ENCODE assay signal across 22 cellular contexts in the genomic region with DNA sequence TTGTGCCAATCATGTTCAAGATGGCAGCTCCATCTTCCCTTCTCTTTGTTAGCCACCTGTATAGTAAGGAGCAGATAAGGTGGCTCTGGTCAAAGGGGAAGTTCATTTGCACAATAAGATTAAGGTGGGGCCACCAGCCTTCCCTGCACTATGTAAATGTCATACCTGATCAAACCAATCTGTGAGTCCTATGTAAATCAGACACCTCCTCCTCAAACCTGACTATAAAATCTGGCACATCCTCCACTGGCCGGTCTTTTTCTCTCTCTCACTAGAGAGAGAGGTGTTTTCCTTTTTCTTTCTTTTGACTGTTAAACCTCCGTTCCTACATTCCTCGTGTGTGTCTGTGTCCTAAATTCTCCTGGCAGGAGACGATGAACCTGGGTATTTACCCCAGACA.
"Had no signal": no experiment of that assay in that cellular context is flagged by ENCODE, and none has a peak within 500 bp of the region (broad histone marks: within the 10 kb centered on the region; RNA-seq: fewer than 3 reads in every experiment).

No MANE protein-coding gene starts in this region.

- H3K36me3 ChIP-seq: esophagus squamous epithelium, gastroesophageal sphincter, neutrophil, right atrium auricular region, sigmoid colon, tibial nerve had no signal

- H3K4me3 Mint-ChIP-seq: immature natural killer cell; naive thymus-derived CD8-positive, alpha-beta T cell; stimulated activated effector memory CD8-positive, alpha-beta T cell treated with anti-CD3 and anti-CD28 coated beads, Interleukin-12 subunit alpha, Interleukin-12 subunit beta, amount 100 ng/mL, for 72 hours; stimulated activated naive CD8-positive, alpha-beta T cell treated with anti-CD3 and anti-CD28 coated beads, Interleukin-15, Interleukin-2, amounts not matched to agents 100 ng/mL and 50 ng/mL, for 24 hours had no signal

- H3K27me3 ChIP-seq: esophagus squamous epithelium, gastroesophageal sphincter, neutrophil, right atrium auricular region, sigmoid colon, testis, tibial nerve had no signal

- ATAC-seq: gastroesophageal sphincter; left cardiac atrium; left ventricle myocardium superior; mucosa of descending colon; naive thymus-derived CD8-positive, alpha-beta T cell; stimulated activated effector memory CD8-positive, alpha-beta T cell treated with anti-CD3 and anti-CD28 coated beads, Interleukin-12 subunit alpha, Interleukin-12 subunit beta, amount 100 ng/mL, for 72 hours had no signal

- H3K27ac Mint-ChIP-seq: immature natural killer cell; naive thymus-derived CD8-positive, alpha-beta T cell; stimulated activated effector memory CD8-positive, alpha-beta T cell treated with anti-CD3 and anti-CD28 coated beads, Interleukin-12 subunit alpha, Interleukin-12 subunit beta, amount 100 ng/mL, for 72 hours; stimulated activated naive CD8-positive, alpha-beta T cell treated with anti-CD3 and anti-CD28 coated beads, Interleukin-15, Interleukin-2, amounts not matched to agents 100 ng/mL and 50 ng/mL, for 24 hours had no signal

- H3K4me1 Mint-ChIP-seq: naive thymus-derived CD8-positive, alpha-beta T cell; stimulated activated effector memory CD8-positive, alpha-beta T cell treated with anti-CD3 and anti-CD28 coated beads, Interleukin-12 subunit alpha, Interleukin-12 subunit beta, amount 100 ng/mL, for 72 hours had no signal

- H3K9me3 ChIP-seq: esophagus squamous epithelium, gastroesophageal sphincter, mucosa of descending colon, neutrophil, right atrium auricular region, sigmoid colon, testis, tibial nerve had no signal

- H3K36me3 Mint-ChIP-seq: immature natural killer cell; naive thymus-derived CD8-positive, alpha-beta T cell; stimulated activated effector memory CD8-positive, alpha-beta T cell treated with anti-CD3 and anti-CD28 coated beads, Interleukin-12 subunit alpha, Interleukin-12 subunit beta, amount 100 ng/mL, for 72 hours had no signal

- DNase-seq: effector memory CD4-positive, alpha-beta T cell; esophagus squamous epithelium; foreskin fibroblast; glutamatergic neuron; immature natural killer cell; kidney; left cardiac atrium; left ventricle myocardium superior; mucosa of descending colon; naive thymus-derived CD8-positive, alpha-beta T cell; sigmoid colon; stimulated activated CD4-positive, alpha-beta T cell treated with anti-CD3 and anti-CD28 coated beads, Interleukin-4, amount 100 ng/mL, for 1 hour; stimulated activated CD8-positive, alpha-beta memory T cell treated with anti-CD3 and anti-CD28 coated beads, Interleukin-4, amount 100 ng/mL, for 48 hours; testis had no signal

- H3K27ac ChIP-seq: esophagus squamous epithelium, gastroesophageal sphincter, neutrophil, right atrium auricular region, sigmoid colon, skin epidermis, testis, tibial nerve had no signal

- H3K4me3 ChIP-seq: esophagus squamous epithelium, gastroesophageal sphincter, lung, mucosa of descending colon, right atrium auricular region, sigmoid colon, skin epidermis, testis, tibial nerve had no signal

- H3K27me3 Mint-ChIP-seq: naive thymus-derived CD8-positive, alpha-beta T cell; stimulated activated naive CD8-positive, alpha-beta T cell treated with anti-CD3 and anti-CD28 coated beads, Interleukin-15, Interleukin-2, amounts not matched to agents 100 ng/mL and 50 ng/mL, for 24 hours had no signal

- H3K4me1 ChIP-seq: esophagus squamous epithelium, gastroesophageal sphincter, right atrium auricular region, sigmoid colon, testis, tibial nerve had no signal
